ENCODE assay signal across 14 cellular contexts in genomic region chr9:35074141-35074540, GRCh38.
"Had no signal": no experiment of that assay in that cellular context is flagged by ENCODE, and none has a peak within 500 bp of the region (broad histone marks: within the 10 kb centered on the region; RNA-seq: fewer than 3 reads in every experiment).

No MANE protein-coding gene starts in this region.

- ATAC-seq: left lobe of liver; mucosa of descending colon; naive thymus-derived CD4-positive, alpha-beta T cell; T-helper 17 cell had no signal

- H3K27ac Mint-ChIP-seq: activated B cell treated with CpG ODN at 0.5 μM for 24 hours; activated naive CD4-positive, alpha-beta T cell treated with anti-CD3 and anti-CD28 coated beads, Interleukin-2, amount 50 U/mL, for 24 hours; T-helper 17 cell had no signal

- H3K4me3 Mint-ChIP-seq: activated B cell treated with CpG ODN at 0.5 μM for 24 hours; activated naive CD4-positive, alpha-beta T cell treated with anti-CD3 and anti-CD28 coated beads, Interleukin-2, amount 50 U/mL, for 24 hours; T-helper 17 cell had no signal

- H3K9me3 Mint-ChIP-seq: activated B cell treated with CpG ODN at 0.5 μM for 24 hours; activated naive CD4-positive, alpha-beta T cell treated with anti-CD3 and anti-CD28 coated beads, Interleukin-2, amount 50 U/mL, for 24 hours; central memory CD8-positive, alpha-beta T cell had no signal

- H3K27me3 Mint-ChIP-seq: activated B cell treated with CpG ODN at 0.5 μM for 24 hours; activated naive CD4-positive, alpha-beta T cell treated with anti-CD3 and anti-CD28 coated beads, Interleukin-2, amount 50 U/mL, for 24 hours; central memory CD8-positive, alpha-beta T cell; T-helper 17 cell had no signal

- DNase-seq: activated B cell treated with CpG ODN at 0.5 μM for 24 hours; activated CD4-positive, alpha-beta T cell treated with anti-CD3 and anti-CD28 coated beads for 48 hours; activated T-cell treated with anti-CD3 and anti-CD28 coated beads for 4 hours; brain microvascular endothelial cell; esophagus squamous epithelium; mucosa of descending colon; naive thymus-derived CD4-positive, alpha-beta T cell; stimulated activated CD4-positive, alpha-beta T cell treated with anti-CD3 and anti-CD28 coated beads, Interleukin-12 subunit alpha, Interleukin-12 subunit beta, amount 100 ng/mL, for 4 hours; stimulated activated CD4-positive, alpha-beta T cell treated with anti-CD3 and anti-CD28 coated beads, Interleukin-2, amount 100 ng/mL, for 24 hours; T-helper 17 cell; uterus had no signal
